8 cellular contexts compared by ENCODE assay signal in the genomic region with DNA sequence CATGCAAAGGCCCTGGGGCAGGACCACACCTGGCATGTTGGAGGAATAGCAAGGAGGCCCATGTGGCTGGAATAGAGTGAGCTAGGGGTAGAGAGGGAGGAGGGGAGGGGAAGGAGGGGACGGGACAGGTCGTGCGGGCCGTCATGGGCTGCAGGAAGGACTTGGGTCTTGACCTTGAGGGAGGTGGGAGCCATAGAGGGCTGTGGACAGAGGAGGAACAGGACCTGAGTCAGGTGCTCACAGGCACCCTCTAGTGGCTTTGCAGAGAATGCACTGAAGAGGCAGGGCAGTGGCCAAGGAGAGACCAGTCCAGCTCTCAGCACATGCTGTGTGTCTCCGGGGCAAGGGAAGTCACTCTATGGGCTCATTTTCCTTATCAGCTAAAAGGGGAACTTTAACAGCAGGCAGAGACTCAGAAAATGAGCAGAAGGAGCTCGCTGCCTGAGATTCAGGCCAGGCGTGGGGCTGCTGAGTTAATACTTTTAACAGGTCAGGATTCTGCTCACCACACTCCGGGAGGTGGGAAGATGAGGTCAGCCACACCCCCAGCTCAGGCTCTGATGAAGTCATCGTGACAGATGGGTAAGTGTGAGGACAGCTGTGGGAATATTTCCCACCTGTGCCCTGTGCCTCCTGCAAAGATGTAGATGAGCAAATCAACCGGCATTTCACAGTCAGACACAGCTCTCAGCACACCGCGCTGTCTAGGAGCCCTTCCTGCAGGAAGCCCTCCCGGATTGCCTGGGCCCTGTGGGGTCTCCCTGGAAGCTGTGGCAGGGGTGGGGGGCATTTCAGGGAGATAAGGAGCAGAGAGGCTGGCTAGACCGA. TPM values are rescaled to one million over a fixed set of nuclear protein-coding genes. Genes with fewer than 3 reads are reported as not detected.
A peak's percentile ranks its signal among the peaks of the same experiment; 100 is the strongest.
DNase-seq lines count a peak whose midpoint lies in the region; ATAC-seq and TF ChIP-seq lines count a peak whose summit lies in the region.

No MANE protein-coding gene starts in this region.

- no peaks in the 10 kb centered on the region for H3K36me3 ChIP-seq in DOHH2 (ENCODE audit: control insufficient read depth, low read length)

- H3K9me3 ChIP-seq in DOHH2 (ENCODE audit: control insufficient read depth, insufficient read depth, low read length) = no peaks in the 10 kb centered on the region
- H3K9me3 ChIP-seq in right cardiac atrium (ENCODE audit: control insufficient read depth, low read length) = no peaks in the 10 kb centered on the region

- H3K79me2 ChIP-seq in DOHH2 (ENCODE audit: control insufficient read depth, low read length) = no peaks in the 10 kb centered on the region

- no peaks in the 10 kb centered on the region for H3F3A ChIP-seq in DOHH2 (ENCODE audit: control insufficient read depth, insufficient read depth)

- ATAC-seq in right cardiac atrium (peak; percentile 61 to 73), GM19023 (IDR thresholded peaks at IDR 0.05; ENCODE audit: unreplicated experiment) (no peak), GM21390 (IDR thresholded peaks at IDR 0.05; ENCODE audit: unreplicated experiment) (no peak)

- H3K27ac ChIP-seq in DOHH2 (ENCODE audit: low read depth, low read length) (no peak overlapping the region), right cardiac atrium (ENCODE audit: low read length) (no peak overlapping the region)

- no peaks in the 10 kb centered on the region for H4K20me1 ChIP-seq in DOHH2 (ENCODE audit: control insufficient read depth, insufficient read depth, low read depth, low read length)

- peaks cover 11% of the 10 kb centered on the region for H3K4me1 ChIP-seq in DOHH2 (ENCODE audit: control insufficient read depth, low read length)
- H3K4me1 ChIP-seq in right cardiac atrium (ENCODE audit: control insufficient read depth, insufficient read depth, low read length) = no peaks in the 10 kb centered on the region

- DNase-seq in Kasumi-1 (lab: John Stamatoyannopoulos, UW) (peak; percentile 85 to 87), SK-N-DZ (ENCODE audit: low spot score) (peak; percentile 69), amniotic epithelial cell (ENCODE audit: low read depth) (peak; percentile 93), right cardiac atrium (peak; percentile 53 to 76 (median 70)), skeletal muscle cell (ENCODE audit: low read depth) (peak; percentile 68)

- H3K9me2 ChIP-seq in DOHH2 (replicated peaks; ENCODE audit: control insufficient read depth, low read length) = no peaks in the 10 kb centered on the region

- H3K4me2 ChIP-seq in DOHH2 (ENCODE audit: low read length) = no peak overlapping the region

- WGBS in right cardiac atrium = 23% methylated on average over 14 of the region's 14 CpGs

- TF ChIP-seq CTCF in DOHH2 (IDR thresholded peaks at IDR 0.05; ENCODE audit: low read depth, low read length, poor library complexity, severe bottlenecking) = peak; percentile 87

- peaks cover 3% of the 10 kb centered on the region; the same call in 1 of the 2 replicates for H3K27me3 ChIP-seq in DOHH2 (ENCODE audit: control insufficient read depth, low read length)
- no peaks in the 10 kb centered on the region for H3K27me3 ChIP-seq in right cardiac atrium (ENCODE audit: control insufficient read depth, insufficient read depth)

- intact Hi-C loops in right cardiac atrium (cut with DNase I) = loop anchor here in 1 of 4 donors (5.0 kb wide), 1 partner anchor 56 kb away; no protein-coding TSS in a partner anchor

- no peak overlapping the region for H3K4me3 ChIP-seq in DOHH2 (ENCODE audit: low read length)
- H3K4me3 ChIP-seq in right cardiac atrium (ENCODE audit: low read length) = no peak overlapping the region
- H3K4me3 ChIP-seq in skeletal muscle cell (ENCODE audit: low read depth, low read length) = no peak overlapping the region

RNA-seq across cellular contexts. Expression of a gene that starts 6.0 kb away (rescaled TPM):
- polyA plus RNA-seq in SK-N-DZ (2014; cell fraction: cytosol; rRNA removed) = 5.4 and 8.5 TPM in 2 replicates
- polyA plus RNA-seq in SK-N-DZ (2014; cell fraction: nucleus; rRNA removed) = 1.8 and 2.0 TPM in 2 replicates
- 1 to 10 TPM; 2.8 to 5.6 (median 4.6) TPM for total RNA-seq in right cardiac atrium
- 6.0 TPM for polyA plus RNA-seq in right cardiac atrium

RNA-seq across cellular contexts. Expression of a gene that starts 36.8 kb away (rescaled TPM):
- 66.4 and 72.3 TPM in 2 replicates for polyA plus RNA-seq in SK-N-DZ (2014; cell fraction: cytosol; rRNA removed)
- 38.4 and 39.3 TPM in 2 replicates for polyA plus RNA-seq in SK-N-DZ (2014; cell fraction: nucleus; rRNA removed)
- 10 to 100 TPM; 21.7 to 47.0 (median 31.5) TPM for total RNA-seq in right cardiac atrium
- polyA plus RNA-seq in right cardiac atrium = 48.2 TPM

Comparison
In these comparisons a context has a peak if more than half of its experiments do, and no peak if none do; other contexts are left out.
1. ATAC-seq: peak in right cardiac atrium (2 of 2); none in GM19023 (single experiment) and GM21390 (single experiment).
2. Peak in every context shown above with its lines, with median percentiles within 50 percentile points of each other: DNase-seq.